16 cellular contexts compared by ENCODE assay signal in the genomic region with DNA sequence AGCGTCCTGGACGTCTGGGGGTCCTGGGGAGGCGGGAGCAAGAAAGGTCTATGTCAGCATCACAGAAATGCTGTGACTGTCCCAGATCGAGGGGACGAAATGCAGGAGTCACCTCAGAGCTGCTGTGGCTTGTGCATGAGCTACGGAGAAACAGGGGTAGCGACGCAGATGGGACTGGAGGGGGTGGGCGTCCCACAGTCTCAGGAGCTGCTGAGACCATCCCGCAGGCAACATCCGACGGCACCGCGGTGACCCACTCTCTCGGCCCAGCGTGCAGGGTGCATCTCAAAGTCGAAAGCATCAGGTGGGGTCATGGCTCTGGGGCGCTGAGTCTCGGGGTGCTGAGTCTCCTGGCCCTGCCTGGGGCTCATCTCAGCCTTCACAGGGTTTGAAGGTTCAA. TPM values are rescaled to one million over a fixed set of nuclear protein-coding genes. Genes with fewer than 3 reads are reported as not detected.
DNase-seq lines count a peak whose midpoint lies in the region; ATAC-seq and TF ChIP-seq lines count a peak whose summit lies in the region.
"Had no signal": no experiment of that assay in that cellular context is flagged by ENCODE, and none has a peak within 500 bp of the region (broad histone marks: within the 10 kb centered on the region; RNA-seq: fewer than 3 reads in every experiment).

No MANE protein-coding gene starts in this region.

- H3K36me3 Mint-ChIP-seq in activated T-cell treated with anti-CD3 and anti-CD28 coated beads, Interleukin-2, amount 50 U/mL, for 72 hours (ENCODE audit: insufficient read depth in 2 of 2), result peaks cover 2 to 6% of the 10 kb centered on the region in 2 donors
- H3K36me3 Mint-ChIP-seq in chondrocyte (ENCODE audit: low read depth) (peaks cover 16% of the 10 kb centered on the region), osteocyte (ENCODE audit: unreplicated experiment) (peaks cover 17% of the 10 kb centered on the region)

- no peak for ATAC-seq in activated T-cell treated with anti-CD3 and anti-CD28 coated beads, Interleukin-2, amount 50 U/mL, for 72 hours (replicated peaks in 1 of 2)
- ATAC-seq in Panc1, result peak; percentile 53; the same call in 1 of the 2 replicates
- ATAC-seq in HG02588 (IDR thresholded peaks at IDR 0.05; ENCODE audit: unreplicated experiment), result no peak
- ATAC-seq: foreskin keratinocyte, left colon had no signal

- intact Hi-C loops in Panc1 (cut with micrococcal nuclease; ENCODE audit: unreplicated experiment), result no loop called here

- TF ChIP-seq CTCF in Panc1 (IDR thresholded peaks at IDR 0.05) (no peak), chondrocyte (IDR thresholded peaks at IDR 0.05) (no peak), osteocyte (IDR thresholded peaks at IDR 0.05) (no peak)

- no peaks in the 10 kb centered on the region for H3K27me3 Mint-ChIP-seq in activated T-cell treated with anti-CD3 and anti-CD28 coated beads, Interleukin-2, amount 50 U/mL, for 72 hours (ENCODE audit: low read depth)
- H3K27me3 Mint-ChIP-seq in chondrocyte (ENCODE audit: low read depth), result no peaks in the 10 kb centered on the region
- H3K27me3 Mint-ChIP-seq in osteocyte (ENCODE audit: unreplicated experiment), result no peaks in the 10 kb centered on the region

- no peaks in the 10 kb centered on the region for H3K9me3 Mint-ChIP-seq in activated T-cell treated with anti-CD3 and anti-CD28 coated beads, Interleukin-2, amount 50 U/mL, for 72 hours
- no peaks in the 10 kb centered on the region for H3K9me3 Mint-ChIP-seq in chondrocyte (ENCODE audit: low read depth)
- no peaks in the 10 kb centered on the region for H3K9me3 Mint-ChIP-seq in osteocyte (ENCODE audit: unreplicated experiment)
- H3K9me3 Mint-ChIP-seq: activated T-helper 2 cell treated with anti-CD3 and anti-CD28 coated beads, Interferon-gamma antibody, Interleukin-2, Interleukin-4, amounts not matched to agents 10 μg/mL and 5 μg/mL and 100 μg/mL, durations not matched to agents 14 hours and 24 hours and 36 hours had no signal

- no TSS peak for BruUV-seq in Panc1 (replicated peaks; lab: Mats Ljungman, UMichigan)

- in situ Hi-C loops in Panc1 (cut with HindIII; ENCODE audit: low pct_unique_long_range_greater_than_20kb, low sequenced_read_pairs), result no loop called here

- CTCF ChIA-PET in Panc1 (lab: Charles Lee), result no interaction called here

- H3K27ac Mint-ChIP-seq in activated T-cell treated with anti-CD3 and anti-CD28 coated beads, Interleukin-2, amount 50 U/mL, for 72 hours, result peak overlapping the region; percentile 62
- H3K27ac Mint-ChIP-seq in chondrocyte (ENCODE audit: unreplicated experiment) (no peak overlapping the region), osteocyte (ENCODE audit: unreplicated experiment) (peak overlapping the region; percentile 28)
- H3K27ac Mint-ChIP-seq: activated T-helper 2 cell treated with anti-CD3 and anti-CD28 coated beads, Interferon-gamma antibody, Interleukin-2, Interleukin-4, amounts not matched to agents 10 μg/mL and 5 μg/mL and 100 μg/mL, durations not matched to agents 14 hours and 24 hours and 36 hours had no signal

- no peaks in the 10 kb centered on the region for H3K9me3 ChIP-seq in Panc1 (ENCODE audit: control insufficient read depth, insufficient read depth, low read depth, low read length)

- no peak overlapping the region for H3K27ac ChIP-seq in Panc1 (ENCODE audit: low read length)
- H3K27ac ChIP-seq: epithelial cell of prostate, foreskin keratinocyte had no signal

- H3K4me1 ChIP-seq in Panc1 (ENCODE audit: control insufficient read depth, insufficient read depth, low read length), result no peaks in the 10 kb centered on the region

- no peaks in the 10 kb centered on the region; the same call in 1 of the 2 replicates for H3K36me3 ChIP-seq in Panc1 (ENCODE audit: control insufficient read depth, insufficient read depth, low read length)

- peaks cover 14% of the 10 kb centered on the region for H3K4me1 Mint-ChIP-seq in activated T-cell treated with anti-CD3 and anti-CD28 coated beads, Interleukin-2, amount 50 U/mL, for 72 hours (ENCODE audit: low read depth)
- H3K4me1 Mint-ChIP-seq in chondrocyte (ENCODE audit: low read depth), result no peaks in the 10 kb centered on the region
- peaks cover 1% of the 10 kb centered on the region for H3K4me1 Mint-ChIP-seq in osteocyte (ENCODE audit: unreplicated experiment)

- no peak overlapping the region for H3K4me3 ChIP-seq in Panc1 (ENCODE audit: low read depth in 2 of 2, low read length in 2 of 2)

- POLR2A ChIA-PET in Panc1 (lab: Charles Lee), result no interaction called here

- no peak overlapping the region for H3K4me3 Mint-ChIP-seq in activated T-cell treated with anti-CD3 and anti-CD28 coated beads, Interleukin-2, amount 50 U/mL, for 72 hours
- H3K4me3 Mint-ChIP-seq in chondrocyte (ENCODE audit: unreplicated experiment) (no peak overlapping the region), osteocyte (ENCODE audit: unreplicated experiment) (no peak overlapping the region)

- no peaks in the 10 kb centered on the region for H3K27me3 ChIP-seq in Panc1 (ENCODE audit: control insufficient read depth, insufficient read depth, low read length)
- H3K27me3 ChIP-seq: foreskin keratinocyte had no signal

- DNase-seq in activated T-cell treated with anti-CD3 and anti-CD28 coated beads, Interleukin-2, amount 50 U/mL, for 72 hours, result no peak
- no peak for DNase-seq in activated T-cell treated with anti-CD3 and anti-CD28 coated beads, Interleukin-2, amount 50 U/mL, for 48 hours
- DNase-seq in Panc1 (ENCODE audit: low read depth, low spot score) (no peak), chondrocyte (ENCODE audit: low spot score) (peak; percentile 66), osteocyte (ENCODE audit: extremely low spot score, unreplicated experiment) (no peak), cerebellar cortex (ENCODE audit: low spot score) (no peak), dermis blood vessel endothelial cell (no peak)
- DNase-seq: C1 segment of cervical spinal cord, DMS153, foreskin keratinocyte, NCI-H1417 treated with DMSO at 0.1 percent for 48 hours, OCI-M1 had no signal

RNA-seq across cellular contexts. Expression of a gene that starts 37.4 kb away (rescaled TPM):
- 1 to 10 TPM; 4.6 to 6.9 TPM for total RNA-seq in activated T-cell treated with anti-CD3 and anti-CD28 coated beads, Interleukin-2, amount 50 U/mL, for 72 hours
- 2.6 TPM for total RNA-seq in Panc1 (2021; ENCODE audit: unreplicated experiment)
- 1.5 TPM for polyA plus RNA-seq in Panc1 (2012; ENCODE audit: insufficient read length)
- 1.7 to 2.2 TPM (median 2.0 TPM) in 3 replicates for total RNA-seq in chondrocyte
- total RNA-seq in osteocyte, result 2.4 and 2.9 TPM in 2 replicates
- 0.17 and 0.28 TPM in 2 replicates for total RNA-seq in dermis blood vessel endothelial cell
- total RNA-seq: foreskin keratinocyte had no signal
